23 cellular contexts compared by ENCODE assay signal in the genomic region with DNA sequence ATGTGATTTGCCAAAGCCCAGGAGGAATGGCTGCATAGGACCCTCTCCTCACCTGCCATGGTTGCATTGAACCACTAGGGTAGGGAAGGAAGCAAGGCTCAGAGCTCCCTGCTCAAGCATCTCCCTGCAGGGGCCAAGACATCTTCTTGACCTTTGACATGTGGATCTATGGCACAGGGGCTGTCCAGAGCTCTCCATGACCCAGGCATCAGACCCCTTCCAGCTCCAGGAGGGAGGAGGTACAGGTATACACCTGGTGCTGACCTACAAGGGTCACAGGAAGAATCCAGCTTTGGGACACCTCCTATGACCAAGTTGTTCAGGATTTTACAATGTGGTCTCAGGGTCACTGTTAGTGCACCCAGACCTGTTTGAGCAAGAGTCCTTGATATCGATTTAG. TPM values are rescaled to one million over a fixed set of nuclear protein-coding genes. Genes with fewer than 3 reads are reported as not detected.
DNase-seq lines count a peak whose midpoint lies in the region; ATAC-seq lines count a peak whose summit lies in the region.
"Had no signal": no experiment of that assay in that cellular context is flagged by ENCODE, and none has a peak within 500 bp of the region (broad histone marks: within the 10 kb centered on the region; RNA-seq: fewer than 3 reads in every experiment).

No MANE protein-coding gene starts in this region.

- DNase-seq in activated CD4-positive, alpha-beta T cell treated with anti-CD3 and anti-CD28 coated beads for 1 hour: peak; percentile 4
- no peak for DNase-seq in activated CD4-positive, alpha-beta T cell treated with anti-CD3 and anti-CD28 coated beads for 4 hours
- DNase-seq in CD8-positive, alpha-beta memory T cell: no peak
- DNase-seq in activated CD8-positive, alpha-beta T cell treated with anti-CD3 and anti-CD28 coated beads, Interleukin-2, amount 10 ng/mL, durations not matched to agents 7 days and 5 days: peak; percentile 18
- DNase-seq in naive thymus-derived CD4-positive, alpha-beta T cell: no peak
- DNase-seq in posterior vena cava (ENCODE audit: low spot score) (no peak), AG08395 (ENCODE audit: low spot score) (no peak)
- no peak for DNase-seq in stimulated activated CD4-positive, alpha-beta T cell treated with anti-CD3 and anti-CD28 coated beads, Interleukin-4, amount 100 ng/mL, for 1 hour
- DNase-seq: Caco-2; left cardiac atrium; NCI-H1092; NCI-H187 treated with DMSO at 0.1 percent for 48 hours; NCI-H345; NCI-H82; posterior cingulate gyrus; Right ventricle myocardium superior; stimulated activated CD4-positive, alpha-beta T cell treated with anti-CD3 and anti-CD28 coated beads, Interleukin-15, amount 100 ng/mL, for 24 hours; substantia nigra had no signal

- H3K4me3 ChIP-seq in CD8-positive, alpha-beta memory T cell (ENCODE audit: low read length): no peak overlapping the region
- H3K4me3 ChIP-seq in naive thymus-derived CD4-positive, alpha-beta T cell (ENCODE audit: low read length): no peak overlapping the region
- H3K4me3 ChIP-seq: adrenal gland, GM23338 had no signal

- H3K4me3 Mint-ChIP-seq in CD8-positive, alpha-beta memory T cell: peak overlapping the region in 2 of 7 donors; percentile 10 to 35
- no peak overlapping the region for H3K4me3 Mint-ChIP-seq in activated CD8-positive, alpha-beta T cell treated with anti-CD3 and anti-CD28 coated beads, Interleukin-2, amount 10 ng/mL, durations not matched to agents 7 days and 5 days
- H3K4me3 Mint-ChIP-seq in naive thymus-derived CD4-positive, alpha-beta T cell: no peak overlapping the region
- H3K4me3 Mint-ChIP-seq: B cell, GM23338, nephron had no signal

- H3K27me3 Mint-ChIP-seq in CD8-positive, alpha-beta memory T cell: no peaks in the 10 kb centered on the region
- no peaks in the 10 kb centered on the region for H3K27me3 Mint-ChIP-seq in activated CD8-positive, alpha-beta T cell treated with anti-CD3 and anti-CD28 coated beads, Interleukin-2, amount 10 ng/mL, durations not matched to agents 7 days and 5 days (ENCODE audit: low read depth)
- no peaks in the 10 kb centered on the region for H3K27me3 Mint-ChIP-seq in naive thymus-derived CD4-positive, alpha-beta T cell
- H3K27me3 Mint-ChIP-seq: B cell had no signal

- ATAC-seq in activated CD8-positive, alpha-beta T cell treated with anti-CD3 and anti-CD28 coated beads, Interleukin-2, amount 10 ng/mL, durations not matched to agents 7 days and 5 days: no peak
- no peak for ATAC-seq in naive thymus-derived CD4-positive, alpha-beta T cell
- ATAC-seq: GM23338, left cardiac atrium, sciatic nerve had no signal

- H3K9me3 ChIP-seq in CD8-positive, alpha-beta memory T cell (ENCODE audit: low read length): no peaks in the 10 kb centered on the region
- H3K9me3 ChIP-seq in naive thymus-derived CD4-positive, alpha-beta T cell (ENCODE audit: control insufficient read depth in 2 of 3, low read length in 3 of 3): no peaks in the 10 kb centered on the region
- H3K9me3 ChIP-seq: adrenal gland, Caco-2 had no signal

- H3K4me1 Mint-ChIP-seq in CD8-positive, alpha-beta memory T cell: peaks cover 72 to 95% (median 89%) of the 10 kb centered on the region in 3 donors
- H3K4me1 Mint-ChIP-seq in activated CD8-positive, alpha-beta T cell treated with anti-CD3 and anti-CD28 coated beads, Interleukin-2, amount 10 ng/mL, durations not matched to agents 7 days and 5 days (ENCODE audit: low read depth): peaks cover 72% of the 10 kb centered on the region
- peaks cover 51 to 93% (median 82%) of the 10 kb centered on the region in 7 donors for H3K4me1 Mint-ChIP-seq in naive thymus-derived CD4-positive, alpha-beta T cell
- H3K4me1 Mint-ChIP-seq: GM23338, nephron had no signal

- intact Hi-C loops in naive thymus-derived CD4-positive, alpha-beta T cell (cut with micrococcal nuclease): no loop called here
- intact Hi-C loops in posterior vena cava (cut with DNase I): no loop called here

- H3K4me1 ChIP-seq in CD8-positive, alpha-beta memory T cell (ENCODE audit: insufficient read depth, low read length): peaks cover 78% of the 10 kb centered on the region
- H3K4me1 ChIP-seq in naive thymus-derived CD4-positive, alpha-beta T cell (ENCODE audit: control insufficient read depth in 2 of 2, insufficient read depth in 2 of 2, low read length in 2 of 2): peaks cover 34 to 59% of the 10 kb centered on the region in 2 donors
- H3K4me1 ChIP-seq: adrenal gland, Caco-2 had no signal

- H3K36me3 Mint-ChIP-seq in CD8-positive, alpha-beta memory T cell: peaks cover 46 to 73% (median 70%) of the 10 kb centered on the region in 3 donors
- peaks cover 83% of the 10 kb centered on the region for H3K36me3 Mint-ChIP-seq in activated CD8-positive, alpha-beta T cell treated with anti-CD3 and anti-CD28 coated beads, Interleukin-2, amount 10 ng/mL, durations not matched to agents 7 days and 5 days (ENCODE audit: low read depth)
- peaks cover 28 to 87% (median 68%) of the 10 kb centered on the region in 5 donors for H3K36me3 Mint-ChIP-seq in naive thymus-derived CD4-positive, alpha-beta T cell

- H3K27me3 ChIP-seq in CD8-positive, alpha-beta memory T cell (ENCODE audit: insufficient read depth, low read length, poor library complexity, severe bottlenecking): no peaks in the 10 kb centered on the region
- H3K27me3 ChIP-seq in naive thymus-derived CD4-positive, alpha-beta T cell (ENCODE audit: control insufficient read depth in 2 of 2, insufficient read depth in 2 of 2, low read length in 2 of 2): no peaks in the 10 kb centered on the region
- H3K27me3 ChIP-seq: adrenal gland had no signal

- H3K9me3 Mint-ChIP-seq in CD8-positive, alpha-beta memory T cell: peaks cover 4 to 13% (median 8%) of the 10 kb centered on the region in 5 donors
- peaks cover 17% of the 10 kb centered on the region for H3K9me3 Mint-ChIP-seq in activated CD8-positive, alpha-beta T cell treated with anti-CD3 and anti-CD28 coated beads, Interleukin-2, amount 10 ng/mL, durations not matched to agents 7 days and 5 days (ENCODE audit: insufficient read depth)
- peaks cover 3 to 48% (median 10%) of the 10 kb centered on the region in 11 donors for H3K9me3 Mint-ChIP-seq in naive thymus-derived CD4-positive, alpha-beta T cell

- H3K27ac Mint-ChIP-seq in CD8-positive, alpha-beta memory T cell: peak overlapping the region in 7 of 8 donors; percentile 24 to 97 (median 66)
- H3K27ac Mint-ChIP-seq in activated CD8-positive, alpha-beta T cell treated with anti-CD3 and anti-CD28 coated beads, Interleukin-2, amount 10 ng/mL, durations not matched to agents 7 days and 5 days: no peak overlapping the region
- H3K27ac Mint-ChIP-seq in naive thymus-derived CD4-positive, alpha-beta T cell: peak overlapping the region in 8 of 9 donors; percentile 2 to 86 (median 54)
- H3K27ac Mint-ChIP-seq: GM23338, nephron had no signal

- POLR2A ChIA-PET in CD8-positive, alpha-beta memory T cell (lab: Charles Lee): no interaction called here
- POLR2A ChIA-PET in activated CD8-positive, alpha-beta T cell treated with anti-CD3 and anti-CD28 coated beads, Interleukin-2, amount 10 ng/mL, durations not matched to agents 7 days and 5 days (lab: Charles Lee): no interaction called here
- POLR2A ChIA-PET in naive thymus-derived CD4-positive, alpha-beta T cell (lab: Charles Lee): no interaction called here

- CTCF ChIA-PET in CD8-positive, alpha-beta memory T cell (lab: Charles Lee): no interaction called here
- CTCF ChIA-PET in activated CD8-positive, alpha-beta T cell treated with anti-CD3 and anti-CD28 coated beads, Interleukin-2, amount 10 ng/mL, durations not matched to agents 7 days and 5 days (lab: Charles Lee): no interaction called here
- CTCF ChIA-PET in naive thymus-derived CD4-positive, alpha-beta T cell (lab: Charles Lee): no interaction called here

- H3K36me3 ChIP-seq in CD8-positive, alpha-beta memory T cell (ENCODE audit: insufficient read depth, low read length): peaks cover 14% of the 10 kb centered on the region
- peaks cover 12 to 32% (median 17%) of the 10 kb centered on the region in 3 experiments for H3K36me3 ChIP-seq in naive thymus-derived CD4-positive, alpha-beta T cell (ENCODE audit: control insufficient read depth in 2 of 3, insufficient read depth in 3 of 3, low read length in 3 of 3)
- H3K36me3 ChIP-seq: adrenal gland had no signal

- no peak overlapping the region for H3K27ac ChIP-seq in CD8-positive, alpha-beta memory T cell (ENCODE audit: low read depth, low read length)
- H3K27ac ChIP-seq in naive thymus-derived CD4-positive, alpha-beta T cell (ENCODE audit: low read depth, low read length): no peak overlapping the region
- H3K27ac ChIP-seq: adrenal gland had no signal

RNA-seq across cellular contexts. Expression of a gene that starts 23.2 kb away (rescaled TPM):
- 10 to 100 TPM; 26.1 to 26.5 TPM for total RNA-seq in CD8-positive, alpha-beta memory T cell
- polyA plus RNA-seq in CD8-positive, alpha-beta memory T cell: 47.9 TPM
- 10 to 100 TPM; 45.3 to 45.9 TPM for total RNA-seq in activated CD8-positive, alpha-beta T cell treated with anti-CD3 and anti-CD28 coated beads, Interleukin-2, amount 10 ng/mL, durations not matched to agents 7 days and 5 days
- total RNA-seq in naive thymus-derived CD4-positive, alpha-beta T cell: 10 to 100 TPM; 30.9 to 50.0 (median 41.7) TPM
- polyA plus RNA-seq in naive thymus-derived CD4-positive, alpha-beta T cell: 10 to 100 TPM; 41.0 to 46.0 TPM
- total RNA-seq in posterior vena cava: 10 to 100 TPM; 28.2 to 29.7 TPM

Comparison
In these comparisons a context has a peak if more than half of its experiments do, and no peak if none do; other contexts are left out.
1. DNase-seq: peak in activated CD4-positive, alpha-beta T cell treated with anti-CD3 and anti-CD28 coated beads for 1 hour (single experiment) and activated CD8-positive, alpha-beta T cell treated with anti-CD3 and anti-CD28 coated beads, Interleukin-2, amount 10 ng/mL, durations not matched to agents 7 days and 5 days (single experiment); none in activated CD4-positive, alpha-beta T cell treated with anti-CD3 and anti-CD28 coated beads for 4 hours (0 of 2), CD8-positive, alpha-beta memory T cell (0 of 5), naive thymus-derived CD4-positive, alpha-beta T cell (0 of 9), posterior vena cava (single experiment), stimulated activated CD4-positive, alpha-beta T cell treated with anti-CD3 and anti-CD28 coated beads, Interleukin-4, amount 100 ng/mL, for 1 hour (single experiment) and AG08395 (single experiment).